In genomic region chr7:74568658-74569057, GRCh38 we compare ENCODE assay signal across 26 cellular contexts.
A peak's percentile ranks its signal among the peaks of the same experiment; 100 is the strongest.
DNase-seq lines count a peak whose midpoint lies in the region; ATAC-seq and TF ChIP-seq lines count a peak whose summit lies in the region.
"Had no signal": no experiment of that assay in that cellular context is flagged by ENCODE, and none has a peak within 500 bp of the region (broad histone marks: within the 10 kb centered on the region; RNA-seq: fewer than 3 reads in every experiment).

No MANE protein-coding gene starts in this region.

- no peak for TF ChIP-seq CTCF in NB4 (IDR thresholded peaks at IDR 0.05; ENCODE audit: low read depth, low read length)
- TF ChIP-seq CTCF in choroid plexus epithelial cell (conservative IDR thresholded peaks at IDR 0.05; ENCODE audit: low read depth, low read length), result no peak
- no peak for TF ChIP-seq CTCF in nephron progenitor cell (IDR thresholded peaks at IDR 0.05)
- no peak for TF ChIP-seq CTCF in OCI-LY7 (conservative IDR thresholded peaks at IDR 0.05; ENCODE audit: low read length)

- H3K36me3 Mint-ChIP-seq in nephron progenitor cell (ENCODE audit: low read depth), result peaks cover 32% of the 10 kb centered on the region
- H3K36me3 Mint-ChIP-seq in activated CD4-positive, alpha-beta T cell treated with anti-CD3 and anti-CD28 coated beads, Interleukin-2, amount 10 ng/mL, durations not matched to agents 7 days and 5 days (ENCODE audit: low read depth), result no peaks in the 10 kb centered on the region
- H3K36me3 Mint-ChIP-seq: activated CD4-positive, alpha-beta memory T cell treated with anti-CD3 and anti-CD28 coated beads for 36 hours; CD4-positive, CD25-positive, alpha-beta regulatory T cell; naive B cell had no signal

- peaks cover 42% of the 10 kb centered on the region for H3K4me1 Mint-ChIP-seq in nephron progenitor cell
- peaks cover 16% of the 10 kb centered on the region for H3K4me1 Mint-ChIP-seq in activated CD4-positive, alpha-beta T cell treated with anti-CD3 and anti-CD28 coated beads, Interleukin-2, amount 10 ng/mL, durations not matched to agents 7 days and 5 days

- DNase-seq in NB4 (ENCODE audit: low read depth), result peak; percentile 61
- DNase-seq in choroid plexus epithelial cell (ENCODE audit: low read depth), result peak; percentile 16
- DNase-seq in nephron progenitor cell, result no peak
- DNase-seq in OCI-LY7 (ENCODE audit: low spot score), result no peak
- DNase-seq in activated CD4-positive, alpha-beta T cell treated with anti-CD3 and anti-CD28 coated beads, Interleukin-2, amount 10 ng/mL, durations not matched to agents 7 days and 5 days, result no peak
- no peak for DNase-seq in MV-4-11 (lab: John Stamatoyannopoulos, UW)
- DNase-seq: ACHN; activated CD4-positive, alpha-beta memory T cell treated with anti-CD3 and anti-CD28 coated beads for 36 hours; activated naive CD4-positive, alpha-beta T cell; activated T-cell treated with anti-CD3 and anti-CD28 coated beads for 4 hours; cerebellar nuclear complex; effector CD8-positive, alpha-beta T cell; heart left ventricle; KG1; naive B cell; NCI-H1092; NCI-H524; SHP77; stimulated activated CD8-positive, alpha-beta memory T cell treated with anti-CD3 and anti-CD28 coated beads, Interleukin-4, amount 100 ng/mL, for 48 hours; WERI-Rb-1 had no signal

- no TSS peak for BruUV-seq in OCI-LY7 (replicated peaks; lab: Mats Ljungman, UMichigan)

- H4K20me1 ChIP-seq in BLaER1 treated with 17β-estradiol and CSF1 and Interleukin-3, amounts not matched to agents 10 nM and 100 nM, result no peaks in the 10 kb centered on the region
- H4K20me1 ChIP-seq in OCI-LY7 (ENCODE audit: insufficient read depth, low read length), result no peaks in the 10 kb centered on the region

- H3K36me3 ChIP-seq in BLaER1 treated with 17β-estradiol and CSF1 and Interleukin-3, amounts not matched to agents 10 nM and 100 nM, result peaks cover 0 to 21% (median 10%) of the 10 kb centered on the region in 11 experiments; a peak in 10 of 22 replicates
- no peaks in the 10 kb centered on the region for H3K36me3 ChIP-seq in OCI-LY7 (ENCODE audit: insufficient read depth, low read length)
- H3K36me3 ChIP-seq: prostate gland, suprapubic skin had no signal

- CTCF ChIA-PET in OCI-LY7 (lab: Charles Lee; ENCODE audit: unreplicated experiment), result no interaction called here
- CTCF ChIA-PET in activated CD4-positive, alpha-beta T cell treated with anti-CD3 and anti-CD28 coated beads, Interleukin-2, amount 10 ng/mL, durations not matched to agents 7 days and 5 days (lab: Charles Lee), result interaction anchor here (0.6 kb wide), 2 partner anchors 20 to 221 kb away, joined by 3 read pairs; no protein-coding TSS in a partner anchor

- no peaks in the 10 kb centered on the region for H3K9me3 Mint-ChIP-seq in nephron progenitor cell
- H3K9me3 Mint-ChIP-seq in activated CD4-positive, alpha-beta T cell treated with anti-CD3 and anti-CD28 coated beads, Interleukin-2, amount 10 ng/mL, durations not matched to agents 7 days and 5 days, result no peaks in the 10 kb centered on the region
- H3K9me3 Mint-ChIP-seq: activated CD4-positive, alpha-beta memory T cell treated with anti-CD3 and anti-CD28 coated beads for 36 hours; CD4-positive, CD25-positive, alpha-beta regulatory T cell; naive B cell; T-helper 1 cell treated with Interleukin-12 subunit alpha and Interleukin-12 subunit beta and Interleukin-4 antibody, amounts not matched to agents 30 μg/mL and 1 μg/mL, for 36 hours had no signal

- no peaks in the 10 kb centered on the region for H3K9me2 ChIP-seq in OCI-LY7 (ENCODE audit: insufficient read depth, low read length)

- no peak overlapping the region for H3K4me3 Mint-ChIP-seq in nephron progenitor cell
- no peak overlapping the region for H3K4me3 Mint-ChIP-seq in activated CD4-positive, alpha-beta T cell treated with anti-CD3 and anti-CD28 coated beads, Interleukin-2, amount 10 ng/mL, durations not matched to agents 7 days and 5 days
- H3K4me3 Mint-ChIP-seq: activated CD4-positive, alpha-beta memory T cell treated with anti-CD3 and anti-CD28 coated beads for 36 hours; naive B cell; T-helper 1 cell treated with Interleukin-12 subunit alpha and Interleukin-12 subunit beta and Interleukin-4 antibody, amounts not matched to agents 30 μg/mL and 1 μg/mL, for 36 hours had no signal

- no peaks in the 10 kb centered on the region for H3K79me2 ChIP-seq in OCI-LY7 (ENCODE audit: insufficient read depth, low read depth, low read length)

- no peaks in the 10 kb centered on the region for H3K27me3 ChIP-seq in BLaER1 treated with 17β-estradiol and CSF1 and Interleukin-3, amounts not matched to agents 10 nM and 100 nM
- H3K27me3 ChIP-seq: heart left ventricle, suprapubic skin had no signal

- peak overlapping the region; percentile 75 for H3K27ac Mint-ChIP-seq in nephron progenitor cell
- H3K27ac Mint-ChIP-seq in activated CD4-positive, alpha-beta T cell treated with anti-CD3 and anti-CD28 coated beads, Interleukin-2, amount 10 ng/mL, durations not matched to agents 7 days and 5 days, result no peak overlapping the region
- H3K27ac Mint-ChIP-seq: T-helper 1 cell treated with Interleukin-12 subunit alpha and Interleukin-12 subunit beta and Interleukin-4 antibody, amounts not matched to agents 30 μg/mL and 1 μg/mL, for 36 hours had no signal

- H3K4me1 ChIP-seq in BLaER1 treated with 17β-estradiol and CSF1 and Interleukin-3, amounts not matched to agents 10 nM and 100 nM, result peaks cover 32 to 55% (median 41%) of the 10 kb centered on the region in 10 experiments
- H3K4me1 ChIP-seq in OCI-LY7 (ENCODE audit: insufficient read depth, low read length, poor library complexity, severe bottlenecking), result peaks cover 9% of the 10 kb centered on the region
- H3K4me1 ChIP-seq: prostate gland had no signal

- no peak for ATAC-seq in GM18873 (IDR thresholded peaks at IDR 0.05; ENCODE audit: low FRiP score, unreplicated experiment)
- ATAC-seq: heart left ventricle had no signal

- peak overlapping the region in 3 of 11 experiments; percentile 16 to 33 (median 30); a peak in 5 of 22 replicates for H3K9ac ChIP-seq in BLaER1 treated with 17β-estradiol and CSF1 and Interleukin-3, amounts not matched to agents 10 nM and 100 nM

- H3K9me3 ChIP-seq in BLaER1 treated with 17β-estradiol and CSF1 and Interleukin-3, amounts not matched to agents 10 nM and 100 nM (replicated peaks in 1 of 11), result no peaks in the 10 kb centered on the region
- no peaks in the 10 kb centered on the region for H3K9me3 ChIP-seq in OCI-LY7 (ENCODE audit: low read length)
- H3K9me3 ChIP-seq: heart left ventricle, prostate gland, suprapubic skin had no signal

- no peak overlapping the region for H2AFZ ChIP-seq in OCI-LY7 (ENCODE audit: low read length)

- POLR2A ChIA-PET in OCI-LY7 (lab: Charles Lee), result interaction anchor here (0.6 to 1.0 kb wide), 2 partner anchors 9 to 104 kb away, joined by 3 to 7 read pairs; no protein-coding TSS in a partner anchor
- POLR2A ChIA-PET in activated CD4-positive, alpha-beta T cell treated with anti-CD3 and anti-CD28 coated beads, Interleukin-2, amount 10 ng/mL, durations not matched to agents 7 days and 5 days (lab: Charles Lee), result interaction anchor here (0.7 kb wide), 1 partner anchor 496 kb away, joined by 4 read pairs; no protein-coding TSS in a partner anchor

- intact Hi-C loops in OCI-LY7 (cut with micrococcal nuclease; ENCODE audit: unreplicated experiment), result no loop called here

- peak overlapping the region; percentile 27 to 77 (median 51); a peak in 19 of 22 replicates for H3K4me2 ChIP-seq in BLaER1 treated with 17β-estradiol and CSF1 and Interleukin-3, amounts not matched to agents 10 nM and 100 nM
- H3K4me2 ChIP-seq in OCI-LY7 (ENCODE audit: low read length), result no peak overlapping the region

- H3K27me3 Mint-ChIP-seq in nephron progenitor cell (ENCODE audit: low read depth, poor library complexity), result no peaks in the 10 kb centered on the region
- no peaks in the 10 kb centered on the region for H3K27me3 Mint-ChIP-seq in activated CD4-positive, alpha-beta T cell treated with anti-CD3 and anti-CD28 coated beads, Interleukin-2, amount 10 ng/mL, durations not matched to agents 7 days and 5 days
- H3K27me3 Mint-ChIP-seq: activated CD4-positive, alpha-beta memory T cell treated with anti-CD3 and anti-CD28 coated beads for 36 hours; CD4-positive, CD25-positive, alpha-beta regulatory T cell; naive B cell had no signal

- no peak for TF ChIP-seq POLR2A in NB4 (IDR thresholded peaks at IDR 0.05; ENCODE audit: extremely low read depth, insufficient read length)

- H3K27ac ChIP-seq in BLaER1 treated with 17β-estradiol and CSF1 and Interleukin-3, amounts not matched to agents 10 nM and 100 nM, result peak overlapping the region in 9 of 11 experiments; percentile 6 to 57 (median 44); a peak in 15 of 22 replicates
- no peak overlapping the region for H3K27ac ChIP-seq in OCI-LY7 (ENCODE audit: low read depth, low read length, poor library complexity, severe bottlenecking)
- H3K27ac ChIP-seq: heart left ventricle, prostate gland, suprapubic skin, WERI-Rb-1 had no signal

- no peak overlapping the region for H3K4me3 ChIP-seq in BLaER1 treated with 17β-estradiol and CSF1 and Interleukin-3, amounts not matched to agents 10 nM and 100 nM
- H3K4me3 ChIP-seq in NB4 (ENCODE audit: low read depth, low read length) (no peak overlapping the region), choroid plexus epithelial cell (ENCODE audit: low read depth, low read length) (no peak overlapping the region), OCI-LY7 (ENCODE audit: low read depth, low read length, poor library complexity, severe bottlenecking) (no peak overlapping the region)
- H3K4me3 ChIP-seq: heart left ventricle, prostate gland, suprapubic skin had no signal

Comparison
In these comparisons a context has a peak if more than half of its experiments do, and no peak if none do; other contexts are left out.
1. DNase-seq: peak in NB4 (single experiment) and choroid plexus epithelial cell (single experiment); none in nephron progenitor cell (single experiment), OCI-LY7 (single experiment), activated CD4-positive, alpha-beta T cell treated with anti-CD3 and anti-CD28 coated beads, Interleukin-2, amount 10 ng/mL, durations not matched to agents 7 days and 5 days (single experiment) and MV-4-11 (single experiment).